8 cellular contexts compared by ENCODE assay signal in the genomic region with DNA sequence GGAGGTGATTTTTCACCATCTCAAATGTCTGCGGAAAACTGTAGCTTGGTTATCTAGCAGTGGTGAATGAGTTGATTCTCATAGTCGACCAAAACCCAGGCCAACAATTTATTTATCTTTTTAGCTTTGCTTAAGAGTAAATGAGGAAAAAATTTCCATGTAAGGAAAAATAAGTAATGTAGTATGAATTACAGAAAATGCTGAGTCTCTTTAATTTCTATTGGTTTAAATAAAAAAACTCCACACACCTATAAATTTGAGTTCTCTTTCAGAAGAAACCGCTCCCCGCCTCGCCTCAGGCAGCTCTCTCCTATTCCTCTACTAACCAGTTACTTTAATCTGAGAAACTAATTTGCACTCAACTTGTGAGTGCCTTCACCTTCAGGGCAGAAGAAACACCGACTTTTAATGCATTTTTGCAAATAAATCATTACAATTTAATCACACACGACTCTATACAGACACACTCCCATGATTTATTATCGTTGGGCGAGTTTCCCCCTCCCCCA. TPM values are rescaled to one million over a fixed set of nuclear protein-coding genes. Genes with fewer than 3 reads are reported as not detected.
DNase-seq lines count a peak whose midpoint lies in the region; ATAC-seq, FAIRE-seq and TF ChIP-seq lines count a peak whose summit lies in the region.

No MANE protein-coding gene starts in this region.

- peaks cover 30 to 44% (median 33%) of the 10 kb centered on the region in 3 donors for H3K27me3 Mint-ChIP-seq in naive B cell

- DNase-seq in NCI-H1436 (lab: John Stamatoyannopoulos, UW) = peak; percentile 19
- no peak for DNase-seq in NCI-H1436 treated with DMSO at 0.1 percent for 48 hours (lab: John Stamatoyannopoulos, UW)
- DNase-seq in cardiac fibroblast (ENCODE audit: low read depth in 2 of 2) = no peak
- no peak for DNase-seq in naive B cell
- DNase-seq in AG08395 (ENCODE audit: low spot score) = no peak
- no peak for DNase-seq in mucosa of gallbladder (ENCODE audit: low spot score)
- DNase-seq in GM12891 (ENCODE audit: insufficient read length, low spot score) = no peak

- H3K9me3 Mint-ChIP-seq in naive B cell = peaks cover 3 to 32% (median 16%) of the 10 kb centered on the region in 7 donors

- TF ChIP-seq CTCF in cardiac fibroblast (IDR thresholded peaks at IDR 0.05; ENCODE audit: low read depth, low read length) = no peak

- peaks cover 45 to 56% (median 52%) of the 10 kb centered on the region in 3 donors for H3K4me1 Mint-ChIP-seq in naive B cell

- no peak for TF ChIP-seq POLR2A in GM12891 (IDR thresholded peaks at IDR 0.05; ENCODE audit: low read depth, low read length)

- peak overlapping the region; percentile 91 to 99 (median 95) for H3K4me3 Mint-ChIP-seq in naive B cell

- peaks cover 12 to 17% of the 10 kb centered on the region in 2 donors for H3K36me3 Mint-ChIP-seq in naive B cell

- H3K27ac Mint-ChIP-seq in naive B cell = peak overlapping the region in 5 of 6 donors; percentile 81 to 99 (median 91)

- ATAC-seq in HG03460 (IDR thresholded peaks at IDR 0.05; ENCODE audit: unreplicated experiment) (peak; percentile 4), naive B cell (ENCODE audit: low read depth in 2 of 2) (no peak)

- peak overlapping the region; percentile 76 to 79 for H3K4me3 ChIP-seq in cardiac fibroblast (replicated peaks in 1 of 2; ENCODE audit: low read depth in 2 of 2, low read length in 2 of 2)

- no peak for FAIRE-seq in GM12891 (lab: Jason Lieb, UNC)

TF ChIP-seq in GM12891, 5 proteins besides CTCF, POLR2A, EP300 and RAD21:
- TF ChIP-seq SPI1 (IDR thresholded peaks at IDR 0.05; ENCODE audit: low read depth, low read length) = no peak
- no peak for TF ChIP-seq TAF1 (IDR thresholded peaks at IDR 0.05; ENCODE audit: low read depth, low read length)
- no peak for TF ChIP-seq POU2F2 (IDR thresholded peaks at IDR 0.05; ENCODE audit: low read depth, low read length)

RNA-seq across cellular contexts. Expression of gene RSRC1, which starts 0.5 kb away (rescaled TPM):
- 10 to 100 TPM; 36.5 to 50.2 (median 42.7) TPM for polyA plus RNA-seq in naive B cell (ENCODE audit: low read depth in 6 of 6)
- total RNA-seq in mucosa of gallbladder = 30.4 TPM
- 18.0 TPM for polyA plus RNA-seq in GM12891 (2012; ENCODE audit: low read depth, missing spikeins)

RNA-seq across cellular contexts. Expression of gene SHOX2, which starts 3.1 kb away (rescaled TPM):
- polyA plus RNA-seq in naive B cell (ENCODE audit: low read depth in 6 of 6) = not detected
- not detected for total RNA-seq in mucosa of gallbladder
- not detected for polyA plus RNA-seq in GM12891 (2012; ENCODE audit: low read depth, missing spikeins)
